1 cellular context compared by ENCODE assay signal in the genomic region with DNA sequence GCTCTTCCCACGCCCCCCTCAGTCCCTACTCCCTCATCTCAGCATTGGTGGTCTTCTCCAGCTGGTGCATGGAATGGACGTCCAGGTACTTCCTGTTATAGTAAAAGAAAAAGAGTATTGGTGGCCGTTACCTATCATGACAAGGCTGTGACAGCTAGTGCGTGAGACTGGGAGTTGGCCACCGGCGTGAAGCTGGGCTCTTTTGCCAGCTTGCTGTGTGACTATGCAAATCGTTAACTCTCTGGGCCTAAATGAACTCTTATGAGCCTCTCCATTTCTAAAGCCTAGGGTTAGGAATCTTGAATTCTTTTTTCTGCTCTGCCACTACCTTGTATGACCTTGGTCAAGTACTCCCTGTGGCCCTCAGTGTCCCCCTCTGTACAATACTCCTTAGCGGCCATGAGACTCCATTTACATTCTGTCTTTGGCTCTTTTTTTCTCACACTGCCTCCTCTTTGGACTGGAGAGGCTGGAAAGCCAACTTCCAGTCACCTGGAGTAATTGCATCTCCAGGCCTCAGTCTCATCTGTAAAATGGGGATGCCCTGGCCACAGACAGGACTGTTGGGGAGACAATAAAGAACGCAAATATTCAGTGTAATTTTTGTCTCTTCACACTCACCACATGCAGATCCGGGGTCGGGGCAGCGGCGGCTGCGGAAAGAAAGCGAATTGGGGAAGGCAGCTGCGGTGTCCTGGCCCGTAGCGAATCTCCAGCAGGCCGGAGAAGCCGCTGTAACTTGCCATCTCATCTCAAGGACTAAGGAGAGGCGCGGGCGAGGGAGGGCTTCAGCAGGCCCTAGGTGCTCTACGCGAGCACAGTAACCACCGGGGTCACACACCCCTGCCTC.
TF ChIP-seq lines count a peak whose summit lies in the region.

No MANE protein-coding gene starts in this region.

TF ChIP-seq in SK-N-SH treated with all-trans-retinoic acid at 6 μM for 48 hours, 23 proteins besides CTCF, POLR2A, EP300 and RAD21 (continued from another document):
- TF ChIP-seq, protein P1, sequence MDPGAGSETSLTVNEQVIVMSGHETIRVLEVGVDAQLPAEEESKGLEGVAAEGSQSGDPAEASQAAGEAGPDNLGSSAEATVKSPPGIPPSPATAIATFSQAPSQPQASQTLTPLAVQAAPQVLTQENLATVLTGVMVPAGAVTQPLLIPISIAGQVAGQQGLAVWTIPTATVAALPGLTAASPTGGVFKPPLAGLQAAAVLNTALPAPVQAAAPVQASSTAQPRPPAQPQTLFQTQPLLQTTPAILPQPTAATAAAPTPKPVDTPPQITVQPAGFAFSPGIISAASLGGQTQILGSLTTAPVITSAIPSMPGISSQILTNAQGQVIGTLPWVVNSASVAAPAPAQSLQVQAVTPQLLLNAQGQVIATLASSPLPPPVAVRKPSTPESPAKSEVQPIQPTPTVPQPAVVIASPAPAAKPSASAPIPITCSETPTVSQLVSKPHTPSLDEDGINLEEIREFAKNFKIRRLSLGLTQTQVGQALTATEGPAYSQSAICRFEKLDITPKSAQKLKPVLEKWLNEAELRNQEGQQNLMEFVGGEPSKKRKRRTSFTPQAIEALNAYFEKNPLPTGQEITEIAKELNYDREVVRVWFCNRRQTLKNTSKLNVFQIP (CRISPR knock-in tag; IDR thresholded peaks at IDR 0.05; ENCODE audit: borderline replicate concordance, low read depth), result no peak
- TF ChIP-seq, protein P2, sequence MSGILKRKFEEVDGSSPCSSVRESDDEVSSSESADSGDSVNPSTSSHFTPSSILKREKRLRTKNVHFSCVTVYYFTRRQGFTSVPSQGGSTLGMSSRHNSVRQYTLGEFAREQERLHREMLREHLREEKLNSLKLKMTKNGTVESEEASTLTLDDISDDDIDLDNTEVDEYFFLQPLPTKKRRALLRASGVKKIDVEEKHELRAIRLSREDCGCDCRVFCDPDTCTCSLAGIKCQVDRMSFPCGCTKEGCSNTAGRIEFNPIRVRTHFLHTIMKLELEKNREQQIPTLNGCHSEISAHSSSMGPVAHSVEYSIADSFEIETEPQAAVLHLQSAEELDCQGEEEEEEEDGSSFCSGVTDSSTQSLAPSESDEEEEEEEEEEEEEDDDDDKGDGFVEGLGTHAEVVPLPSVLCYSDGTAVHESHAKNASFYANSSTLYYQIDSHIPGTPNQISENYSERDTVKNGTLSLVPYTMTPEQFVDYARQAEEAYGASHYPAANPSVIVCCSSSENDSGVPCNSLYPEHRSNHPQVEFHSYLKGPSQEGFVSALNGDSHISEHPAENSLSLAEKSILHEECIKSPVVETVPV (CRISPR knock-in tag; IDR thresholded peaks at IDR 0.05), result no peak
- TF ChIP-seq, protein P3, sequence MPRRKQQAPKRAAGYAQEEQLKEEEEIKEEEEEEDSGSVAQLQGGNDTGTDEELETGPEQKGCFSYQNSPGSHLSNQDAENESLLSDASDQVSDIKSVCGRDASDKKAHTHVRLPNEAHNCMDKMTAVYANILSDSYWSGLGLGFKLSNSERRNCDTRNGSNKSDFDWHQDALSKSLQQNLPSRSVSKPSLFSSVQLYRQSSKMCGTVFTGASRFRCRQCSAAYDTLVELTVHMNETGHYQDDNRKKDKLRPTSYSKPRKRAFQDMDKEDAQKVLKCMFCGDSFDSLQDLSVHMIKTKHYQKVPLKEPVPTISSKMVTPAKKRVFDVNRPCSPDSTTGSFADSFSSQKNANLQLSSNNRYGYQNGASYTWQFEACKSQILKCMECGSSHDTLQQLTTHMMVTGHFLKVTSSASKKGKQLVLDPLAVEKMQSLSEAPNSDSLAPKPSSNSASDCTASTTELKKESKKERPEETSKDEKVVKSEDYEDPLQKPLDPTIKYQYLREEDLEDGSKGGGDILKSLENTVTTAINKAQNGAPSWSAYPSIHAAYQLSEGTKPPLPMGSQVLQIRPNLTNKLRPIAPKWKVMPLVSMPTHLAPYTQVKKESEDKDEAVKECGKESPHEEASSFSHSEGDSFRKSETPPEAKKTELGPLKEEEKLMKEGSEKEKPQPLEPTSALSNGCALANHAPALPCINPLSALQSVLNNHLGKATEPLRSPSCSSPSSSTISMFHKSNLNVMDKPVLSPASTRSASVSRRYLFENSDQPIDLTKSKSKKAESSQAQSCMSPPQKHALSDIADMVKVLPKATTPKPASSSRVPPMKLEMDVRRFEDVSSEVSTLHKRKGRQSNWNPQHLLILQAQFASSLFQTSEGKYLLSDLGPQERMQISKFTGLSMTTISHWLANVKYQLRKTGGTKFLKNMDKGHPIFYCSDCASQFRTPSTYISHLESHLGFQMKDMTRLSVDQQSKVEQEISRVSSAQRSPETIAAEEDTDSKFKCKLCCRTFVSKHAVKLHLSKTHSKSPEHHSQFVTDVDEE (CRISPR knock-in tag; IDR thresholded peaks at IDR 0.05), result no peak
- TF ChIP-seq ZNF70 (CRISPR knock-in tag; IDR thresholded peaks at IDR 0.05) (no peak), ZC3H10 (CRISPR knock-in tag; IDR thresholded peaks at IDR 0.05) (no peak), PPARA (CRISPR knock-in tag; IDR thresholded peaks at IDR 0.05; ENCODE audit: borderline replicate concordance) (no peak)
